8 cellular contexts compared by ENCODE assay signal in genomic region chr12:66234722-66235625, GRCh38. TPM values are rescaled to one million over a fixed set of nuclear protein-coding genes. Genes with fewer than 3 reads are reported as not detected.
DNase-seq lines count a peak whose midpoint lies in the region; ATAC-seq, FAIRE-seq and TF ChIP-seq lines count a peak whose summit lies in the region.
"Not testable (repeated sequence)": the region's sequence is repeated elsewhere in the genome, so short reads cannot be mapped to it uniquely, and the experiment has no call there.

No MANE protein-coding gene starts in this region.

- in situ Hi-C loops in astrocyte of the spinal cord (cut with HindIII; ENCODE audit: low sequenced_read_pairs): not testable (repeated sequence)

- H3K4me1 Mint-ChIP-seq in osteocyte (ENCODE audit: unreplicated experiment): not testable (repeated sequence)

- not testable (repeated sequence) for H3K36me3 ChIP-seq in left ventricle myocardium inferior; urinary bladder (ENCODE audit: insufficient read depth)

- intact Hi-C loops in left ventricle myocardium inferior (cut with micrococcal nuclease): not testable (repeated sequence)

- ATAC-seq in HG02623 (IDR thresholded peaks at IDR 0.05; ENCODE audit: unreplicated experiment): peak; percentile 49

- not testable (repeated sequence) for H3K9me3 ChIP-seq in left ventricle myocardium inferior (replicated peaks)

- peak overlapping the region; percentile 68 for H3K27ac ChIP-seq in left ventricle myocardium inferior (replicated peaks)
- H3K27ac ChIP-seq in urinary bladder (ENCODE audit: low read depth): not testable (repeated sequence)

- H3K9me3 Mint-ChIP-seq in osteocyte (ENCODE audit: unreplicated experiment): not testable (repeated sequence)

- H3K4me3 ChIP-seq in NB4 (ENCODE audit: low read depth, low read length) (peak overlapping the region; percentile 78), astrocyte of the spinal cord (ENCODE audit: low read depth, low read length) (peak overlapping the region; percentile 32), left ventricle myocardium inferior (peak overlapping the region; percentile 70), urinary bladder (ENCODE audit: low read depth, low read length) (peak overlapping the region; percentile 59)

- H3K36me3 Mint-ChIP-seq in osteocyte (ENCODE audit: unreplicated experiment): not testable (repeated sequence)

- DNase-seq in GM12892 (ENCODE audit: insufficient read length) (peak; percentile 37), NB4 (ENCODE audit: low read depth) (peak; percentile 91), UCSD-AML1 (lab: John Stamatoyannopoulos, UW; ENCODE audit: unreplicated experiment) (peak; percentile 60), astrocyte of the spinal cord (ENCODE audit: low read depth, low spot score) (peak; percentile 29), left ventricle myocardium inferior (peak; percentile 57), osteocyte (ENCODE audit: extremely low spot score, unreplicated experiment) (peak; percentile 86)

- H3K4me1 ChIP-seq in left ventricle myocardium inferior: peaks cover 24% of the 10 kb centered on the region
- not testable (repeated sequence) for H3K4me1 ChIP-seq in urinary bladder (ENCODE audit: insufficient read depth)

- H3K27ac Mint-ChIP-seq in osteocyte (ENCODE audit: unreplicated experiment): not testable (repeated sequence)

- H3K4me3 Mint-ChIP-seq in osteocyte (ENCODE audit: unreplicated experiment): peak overlapping the region; percentile 70

- not testable (repeated sequence) for TF ChIP-seq POLR2A in GM12892 (IDR thresholded peaks at IDR 0.05; ENCODE audit: low read depth, low read length)
- TF ChIP-seq POLR2A in NB4 (IDR thresholded peaks at IDR 0.05; ENCODE audit: extremely low read depth, insufficient read length): peak; percentile 39

- TF ChIP-seq CTCF in NB4 (IDR thresholded peaks at IDR 0.05; ENCODE audit: low read depth, low read length); astrocyte of the spinal cord (IDR thresholded peaks at IDR 0.05; ENCODE audit: low read depth, low read length); osteocyte (IDR thresholded peaks at IDR 0.05): not testable (repeated sequence)
- peak; percentile 39 for TF ChIP-seq CTCF in left ventricle myocardium inferior (IDR thresholded peaks at IDR 0.05; ENCODE audit: borderline replicate concordance)

- not testable (repeated sequence) for H3K27me3 ChIP-seq in left ventricle myocardium inferior (ENCODE audit: low read depth)

- not testable (repeated sequence) for FAIRE-seq in GM12892 (lab: Jason Lieb, UNC)

- WGBS in urinary bladder: 4% methylated on average over 74 of the region's 74 CpGs

- peaks cover 47% of the 10 kb centered on the region for H3K27me3 Mint-ChIP-seq in osteocyte (ENCODE audit: unreplicated experiment)

RNA-seq across cellular contexts. Expression of gene IRAK3, which starts 46.0 kb away (rescaled TPM):
- polyA plus RNA-seq in GM12892 (2012; ENCODE audit: missing spikeins): 3.1 TPM
- 4.8 TPM for total RNA-seq in left ventricle myocardium inferior
- 0.21 and 0.32 TPM in 2 replicates for total RNA-seq in osteocyte
- 40.3 TPM for total RNA-seq in urinary bladder
- 11.1 TPM for polyA plus RNA-seq in urinary bladder

Comparison
In these comparisons a context has a peak if more than half of its experiments do, and no peak if none do; other contexts are left out.
1. DNase-seq: peak in every context shown above with its lines; median percentile 91 in NB4; 86 in osteocyte; 60 in UCSD-AML1; 57 in left ventricle myocardium inferior; 37 in GM12892; 29 in astrocyte of the spinal cord.